ENCODE assay signal across 16 cellular contexts in genomic region chr5:126927424-126927823, GRCh38.
"Had no signal": no experiment of that assay in that cellular context is flagged by ENCODE, and none has a peak within 500 bp of the region (broad histone marks: within the 10 kb centered on the region; RNA-seq: fewer than 3 reads in every experiment).

No MANE protein-coding gene starts in this region.

- H3K36me3 ChIP-seq: neural progenitor cell, ovary, tibial artery, upper lobe of left lung, vagina had no signal

- H3K9me3 ChIP-seq: ovary, tibial artery, upper lobe of left lung, vagina had no signal

- H3K4me3 Mint-ChIP-seq: naive thymus-derived CD8-positive, alpha-beta T cell; neural progenitor cell; stimulated activated memory B cell treated with anti-CD40 and anti-IgM and Interleukin-4, amounts not matched to agents 10 μg/mL and 1 μg/mL and 100 μg/mL, for 72 hours; stimulated activated naive CD8-positive, alpha-beta T cell treated with anti-CD3 and anti-CD28 coated beads, Interleukin-15, Interleukin-2, amounts not matched to agents 100 ng/mL and 50 ng/mL, for 24 hours had no signal

- DNase-seq: effector memory CD4-positive, alpha-beta T cell; islet precursor cell; naive thymus-derived CD8-positive, alpha-beta T cell; nucleus accumbens; ovary; right cardiac atrium; stimulated activated CD4-positive, alpha-beta T cell treated with anti-CD3 and anti-CD28 coated beads, Interleukin-4, amount 100 ng/mL, for 1 hour; stimulated activated CD8-positive, alpha-beta memory T cell treated with anti-CD3 and anti-CD28 coated beads, Interleukin-4, amount 100 ng/mL, for 48 hours; tibial artery; upper lobe of left lung had no signal

- H3K27ac ChIP-seq: neural progenitor cell, ovary, tibial artery, upper lobe of left lung, vagina had no signal

- H3K27me3 Mint-ChIP-seq: naive thymus-derived CD8-positive, alpha-beta T cell; stimulated activated memory B cell treated with anti-CD40 and anti-IgM and Interleukin-4, amounts not matched to agents 10 μg/mL and 1 μg/mL and 100 μg/mL, for 72 hours; stimulated activated naive CD8-positive, alpha-beta T cell treated with anti-CD3 and anti-CD28 coated beads, Interleukin-15, Interleukin-2, amounts not matched to agents 100 ng/mL and 50 ng/mL, for 24 hours had no signal

- H3K27me3 ChIP-seq: neural progenitor cell, ovary, tibial artery, upper lobe of left lung, vagina had no signal

- H3K9me3 Mint-ChIP-seq: naive thymus-derived CD8-positive, alpha-beta T cell; neural progenitor cell; stimulated activated memory B cell treated with anti-CD40 and anti-IgM and Interleukin-4, amounts not matched to agents 10 μg/mL and 1 μg/mL and 100 μg/mL, for 72 hours; stimulated activated naive CD8-positive, alpha-beta T cell treated with anti-CD3 and anti-CD28 coated beads, Interleukin-15, Interleukin-2, amounts not matched to agents 100 ng/mL and 50 ng/mL, for 24 hours had no signal

- ATAC-seq: esophagus mucosa; naive thymus-derived CD8-positive, alpha-beta T cell; right cardiac atrium; stimulated activated memory B cell treated with anti-CD40 and anti-IgM and Interleukin-4, amounts not matched to agents 10 μg/mL and 1 μg/mL and 100 μg/mL, for 72 hours had no signal

- H3K4me3 ChIP-seq: neural progenitor cell, ovary, smooth muscle cell, tibial artery, upper lobe of left lung, vagina had no signal

- H3K36me3 Mint-ChIP-seq: naive thymus-derived CD8-positive, alpha-beta T cell; neural progenitor cell had no signal

- H3K4me1 ChIP-seq: neural progenitor cell, tibial artery, upper lobe of left lung, vagina had no signal

- H3K27ac Mint-ChIP-seq: stimulated activated memory B cell treated with anti-CD40 and anti-IgM and Interleukin-4, amounts not matched to agents 10 μg/mL and 1 μg/mL and 100 μg/mL, for 72 hours; stimulated activated naive CD8-positive, alpha-beta T cell treated with anti-CD3 and anti-CD28 coated beads, Interleukin-15, Interleukin-2, amounts not matched to agents 100 ng/mL and 50 ng/mL, for 24 hours had no signal
